18 cellular contexts compared by ENCODE assay signal in genomic region chr19:54477650-54478049, GRCh38. TPM values are rescaled to one million over a fixed set of nuclear protein-coding genes. Genes with fewer than 3 reads are reported as not detected.
A peak's percentile ranks its signal among the peaks of the same experiment; 100 is the strongest.
DNase-seq lines count a peak whose midpoint lies in the region; ATAC-seq, FAIRE-seq and TF ChIP-seq lines count a peak whose summit lies in the region.
"Had no signal": no experiment of that assay in that cellular context is flagged by ENCODE, and none has a peak within 500 bp of the region (broad histone marks: within the 10 kb centered on the region; RNA-seq: fewer than 3 reads in every experiment).

No MANE protein-coding gene starts in this region.

- no peak overlapping the region for H3K4me3 Mint-ChIP-seq in activated T-helper 1 cell treated with anti-CD3 and anti-CD28 coated beads, Interleukin-12 subunit alpha, Interleukin-12 subunit beta, Interleukin-2, Interleukin-4 antibody, amounts not matched to agents 30 ng/mL and 10 ng/mL and 1 ng/mL, durations not matched to agents 14 hours and 24 hours and 36 hours
- H3K4me3 Mint-ChIP-seq: central memory CD8-positive, alpha-beta T cell; T-helper 17 cell had no signal

- H3K27ac ChIP-seq in AG04450 (ENCODE audit: low read depth, low read length): no peak overlapping the region
- H3K27ac ChIP-seq in keratinocyte (ENCODE audit: control insufficient read depth, insufficient read depth, low read length): no peak overlapping the region
- H3K27ac ChIP-seq: lower lobe of right lung, parathyroid adenoma, RWPE1 had no signal

- dilution Hi-C loops in keratinocyte (cut with MboI; ENCODE audit: extremely low pct_ligation_motif_present, low sequenced_read_pairs): no loop called here

- no peak overlapping the region for H2AFZ ChIP-seq in keratinocyte (ENCODE audit: control insufficient read depth, low read length)
- H2AFZ ChIP-seq: parathyroid adenoma had no signal

- no peak for FAIRE-seq in keratinocyte (lab: Jason Lieb, UNC)
- FAIRE-seq: frontal cortex had no signal

- CTCF ChIA-PET in AG04450 (lab: Charles Lee): interaction anchor here (1.1 to 3.1 kb wide), 6 partner anchors 12 to 941 kb away, joined by 3 to 33 read pairs (median 4); no protein-coding TSS in a partner anchor

- no peak overlapping the region for H3K4me2 ChIP-seq in keratinocyte (ENCODE audit: control insufficient read depth, extremely low read depth, insufficient read depth, low read depth, low read length)

- DNase-seq in AG04450 (ENCODE audit: low read depth, low spot score) (no peak), HFF-Myc (ENCODE audit: extremely low read depth, low read depth) (no peak), keratinocyte (ENCODE audit: low read depth, low spot score) (no peak), HuH-7 (ENCODE audit: low spot score) (no peak), SIG-M5 treated with dmso at 0.1 percent for 504 hours (lab: John Stamatoyannopoulos, UW; ENCODE audit: unreplicated experiment) (no peak), GM10266 (ENCODE audit: extremely low spot score) (no peak)
- DNase-seq in activated T-helper 1 cell treated with anti-CD3 and anti-CD28 coated beads, Interleukin-12 subunit alpha, Interleukin-12 subunit beta, Interleukin-2, Interleukin-4 antibody, amounts not matched to agents 30 ng/mL and 10 ng/mL and 1 ng/mL, durations not matched to agents 14 hours and 24 hours and 36 hours (ENCODE audit: low spot score): no peak
- DNase-seq: amygdala; lower lobe of right lung; NCI-H2227 treated with DMSO at 0.1 percent for 48 hours; stimulated activated CD4-positive, alpha-beta T cell treated with anti-CD3 and anti-CD28 coated beads, Interleukin-2, amount 100 ng/mL, for 48 hours; T-helper 17 cell had no signal

- H3K4me1 ChIP-seq in keratinocyte (ENCODE audit: control insufficient read depth, extremely low read depth, insufficient read depth, low read length): peaks cover 8% of the 10 kb centered on the region

- H3K9me3 ChIP-seq in AG04450 (ENCODE audit: control insufficient read depth, insufficient read depth, low read length) (no peaks in the 10 kb centered on the region), keratinocyte (ENCODE audit: control insufficient read depth, low read depth, low read length) (no peaks in the 10 kb centered on the region)
- H3K9me3 ChIP-seq: lower lobe of right lung had no signal

- H3K79me2 ChIP-seq in keratinocyte (ENCODE audit: control insufficient read depth, insufficient read depth, low read length): no peaks in the 10 kb centered on the region
- H3K79me2 ChIP-seq: parathyroid adenoma had no signal

- peaks cover 16% of the 10 kb centered on the region for H3K4me1 Mint-ChIP-seq in activated T-helper 1 cell treated with anti-CD3 and anti-CD28 coated beads, Interleukin-12 subunit alpha, Interleukin-12 subunit beta, Interleukin-2, Interleukin-4 antibody, amounts not matched to agents 30 ng/mL and 10 ng/mL and 1 ng/mL, durations not matched to agents 14 hours and 24 hours and 36 hours (ENCODE audit: low read depth)

- peaks cover 19% of the 10 kb centered on the region for H3K27me3 Mint-ChIP-seq in activated T-helper 1 cell treated with anti-CD3 and anti-CD28 coated beads, Interleukin-12 subunit alpha, Interleukin-12 subunit beta, Interleukin-2, Interleukin-4 antibody, amounts not matched to agents 30 ng/mL and 10 ng/mL and 1 ng/mL, durations not matched to agents 14 hours and 24 hours and 36 hours (ENCODE audit: insufficient read depth)

- H3K36me3 ChIP-seq in keratinocyte (ENCODE audit: control insufficient read depth in 2 of 2, extremely low read depth in 1 of 2, insufficient read depth in 2 of 2, low read length in 2 of 2): no peaks in the 10 kb centered on the region
- H3K36me3 ChIP-seq: lower lobe of right lung had no signal

- no peak for ATAC-seq in HG03378 (IDR thresholded peaks at IDR 0.05; ENCODE audit: unreplicated experiment)
- ATAC-seq: activated CD4-positive, CD25-positive, alpha-beta regulatory T cell treated with anti-CD3 and anti-CD28 coated beads, Interleukin-2, amount 50 U/mL, for 24 hours; lower lobe of right lung; T-helper 17 cell had no signal

- TF ChIP-seq CTCF in AG04450 (IDR thresholded peaks at IDR 0.05; ENCODE audit: low read depth, low read length): peak; percentile 8; the same call in 1 of the 2 replicates
- TF ChIP-seq CTCF in HFF-Myc (IDR thresholded peaks at IDR 0.05; ENCODE audit: low read depth, low read length, missing control alignments): peak; percentile 11
- TF ChIP-seq CTCF in keratinocyte (optimal IDR thresholded peaks at IDR 0.05 in 1 of 3, IDR thresholded peaks at IDR 0.05 in 1 of 3, conservative IDR thresholded peaks at IDR 0.05 in 1 of 3; ENCODE audit: extremely low read depth in 1 of 3, insufficient read depth in 2 of 3, low read length in 3 of 3): peak in 2 of 3 experiments; percentile 2 to 31
- no peak for TF ChIP-seq CTCF in GM10266 (IDR thresholded peaks at IDR 0.05; ENCODE audit: control insufficient read depth, insufficient read depth, low read depth, missing control alignments)

- no peaks in the 10 kb centered on the region for H3K9me1 ChIP-seq in keratinocyte (ENCODE audit: control insufficient read depth, extremely low read depth, insufficient read depth, low read length)

- POLR2A ChIA-PET in AG04450 (lab: Yijun Ruan, JAX): no interaction called here

- H3K27ac Mint-ChIP-seq in activated T-helper 1 cell treated with anti-CD3 and anti-CD28 coated beads, Interleukin-12 subunit alpha, Interleukin-12 subunit beta, Interleukin-2, Interleukin-4 antibody, amounts not matched to agents 30 ng/mL and 10 ng/mL and 1 ng/mL, durations not matched to agents 14 hours and 24 hours and 36 hours: peak overlapping the region; percentile 44
- H3K27ac Mint-ChIP-seq: T-helper 17 cell had no signal

- H3K36me3 Mint-ChIP-seq in activated T-helper 1 cell treated with anti-CD3 and anti-CD28 coated beads, Interleukin-12 subunit alpha, Interleukin-12 subunit beta, Interleukin-2, Interleukin-4 antibody, amounts not matched to agents 30 ng/mL and 10 ng/mL and 1 ng/mL, durations not matched to agents 14 hours and 24 hours and 36 hours (ENCODE audit: low read depth): no peaks in the 10 kb centered on the region

- intact Hi-C loops in activated T-helper 1 cell treated with anti-CD3 and anti-CD28 coated beads, Interleukin-12 subunit alpha, Interleukin-12 subunit beta, Interleukin-2, Interleukin-4 antibody, amounts not matched to agents 30 ng/mL and 10 ng/mL and 1 ng/mL, durations not matched to agents 14 hours and 24 hours and 36 hours (cut with micrococcal nuclease): loop anchor here (1.0 to 2.0 kb wide), 2 partner anchors 199 to 441 kb away; no protein-coding TSS in a partner anchor

- no peak overlapping the region for H3K4me3 ChIP-seq in AG04450 (ENCODE audit: low read depth, low read length)
- H3K4me3 ChIP-seq in HFF-Myc (replicated peaks; ENCODE audit: low read depth, low read length): no peak overlapping the region
- H3K4me3 ChIP-seq in keratinocyte (ENCODE audit: control insufficient read depth in 2 of 3, extremely low read depth in 1 of 3, insufficient read depth in 2 of 3, low read depth in 1 of 3, low read length in 3 of 3): no peak overlapping the region
- H3K4me3 ChIP-seq: lower lobe of right lung had no signal

- no peaks in the 10 kb centered on the region for H3K9me3 Mint-ChIP-seq in activated T-helper 1 cell treated with anti-CD3 and anti-CD28 coated beads, Interleukin-12 subunit alpha, Interleukin-12 subunit beta, Interleukin-2, Interleukin-4 antibody, amounts not matched to agents 30 ng/mL and 10 ng/mL and 1 ng/mL, durations not matched to agents 14 hours and 24 hours and 36 hours
- H3K9me3 Mint-ChIP-seq: central memory CD8-positive, alpha-beta T cell had no signal

- no peaks in the 10 kb centered on the region for H3K27me3 ChIP-seq in AG04450 (ENCODE audit: control insufficient read depth, insufficient read depth, low read length)
- no peaks in the 10 kb centered on the region for H3K27me3 ChIP-seq in keratinocyte (ENCODE audit: control insufficient read depth, extremely low read depth, insufficient read depth, low read length)

- H3K9ac ChIP-seq in keratinocyte (ENCODE audit: control insufficient read depth, extremely low read depth, insufficient read depth, low read length): no peak overlapping the region
- H3K9ac ChIP-seq: parathyroid adenoma had no signal

- H4K20me1 ChIP-seq in keratinocyte (ENCODE audit: control insufficient read depth, extremely low read depth, insufficient read depth, low read length): no peaks in the 10 kb centered on the region

RNA-seq across cellular contexts. Expression of gene CDC42EP5, which starts 4.6 kb away (rescaled TPM):
- 12.3 and 17.7 TPM in 2 replicates for polyA plus RNA-seq in AG04450 (2011; rRNA removed)
- 2.3 and 2.4 TPM in 2 replicates for polyA minus RNA-seq in AG04450 (2011; rRNA and poly(A)+ RNA removed)
- total RNA-seq in activated T-helper 1 cell treated with anti-CD3 and anti-CD28 coated beads, Interleukin-12 subunit alpha, Interleukin-12 subunit beta, Interleukin-2, Interleukin-4 antibody, amounts not matched to agents 30 ng/mL and 10 ng/mL and 1 ng/mL, durations not matched to agents 14 hours and 24 hours and 36 hours: not detected in 2 replicates
- polyA plus RNA-seq in keratinocyte: 8.6 to 16.4 TPM (median 9.4 TPM) in 3 replicates
- 4.4 TPM for polyA plus RNA-seq in keratinocyte (2011; ENCODE audit: low read depth)
- polyA plus RNA-seq in keratinocyte (2011; cell fraction: cytosol; rRNA removed): 4.9 and 31.9 TPM in 2 replicates
- 4.2 and 13.3 TPM in 2 replicates for polyA plus RNA-seq in keratinocyte (2011; cell fraction: nucleus; rRNA removed)
- 19.2 and 29.7 TPM in 2 replicates for polyA plus RNA-seq in keratinocyte (2012; ENCODE audit: low replicate concordance)
- polyA minus RNA-seq in keratinocyte: 0.67 to 1.7 TPM (median 1.2 TPM) in 3 replicates
- 34.3 TPM for polyA minus RNA-seq in keratinocyte (2011; cell fraction: cytosol; rRNA and poly(A)+ RNA removed)
- polyA minus RNA-seq in keratinocyte (2011; cell fraction: nucleus; rRNA and poly(A)+ RNA removed): 3.3 and 3.6 TPM in 2 replicates
- total RNA-seq: T-helper 17 cell had no signal

RNA-seq across cellular contexts. Expression of gene LENG9, which starts 14.1 kb away (rescaled TPM):
- polyA plus RNA-seq in AG04450 (2011; rRNA removed): 0.63 and 1.3 TPM in 2 replicates
- 1.7 and 1.9 TPM in 2 replicates for polyA minus RNA-seq in AG04450 (2011; rRNA and poly(A)+ RNA removed)
- total RNA-seq in activated T-helper 1 cell treated with anti-CD3 and anti-CD28 coated beads, Interleukin-12 subunit alpha, Interleukin-12 subunit beta, Interleukin-2, Interleukin-4 antibody, amounts not matched to agents 30 ng/mL and 10 ng/mL and 1 ng/mL, durations not matched to agents 14 hours and 24 hours and 36 hours: 8.4 and 11.5 TPM in 2 replicates
- 1.3 to 2.2 TPM (median 2.1 TPM) in 3 replicates for polyA plus RNA-seq in keratinocyte
- 0.41 TPM for polyA plus RNA-seq in keratinocyte (2011; ENCODE audit: low read depth)
- 1.2 and 2.8 TPM in 2 replicates for polyA plus RNA-seq in keratinocyte (2011; cell fraction: cytosol; rRNA removed)
- 1.9 and 3.5 TPM in 2 replicates for polyA plus RNA-seq in keratinocyte (2011; cell fraction: nucleus; rRNA removed)
- 2.4 and 5.8 TPM in 2 replicates for polyA plus RNA-seq in keratinocyte (2012; ENCODE audit: low replicate concordance)
- 1.2 to 3.3 TPM (median 2.0 TPM) in 3 replicates for polyA minus RNA-seq in keratinocyte
- 8.1 TPM for polyA minus RNA-seq in keratinocyte (2011; cell fraction: cytosol; rRNA and poly(A)+ RNA removed)
- polyA minus RNA-seq in keratinocyte (2011; cell fraction: nucleus; rRNA and poly(A)+ RNA removed): 3.3 and 4.0 TPM in 2 replicates

RNA-seq across cellular contexts. Expression of gene LAIR2, which starts 25.0 kb away (rescaled TPM):
- polyA plus RNA-seq in AG04450 (2011; rRNA removed): not detected in 2 replicates
- not detected in 2 replicates for polyA minus RNA-seq in AG04450 (2011; rRNA and poly(A)+ RNA removed)
- 45.7 and 49.1 TPM in 2 replicates for total RNA-seq in activated T-helper 1 cell treated with anti-CD3 and anti-CD28 coated beads, Interleukin-12 subunit alpha, Interleukin-12 subunit beta, Interleukin-2, Interleukin-4 antibody, amounts not matched to agents 30 ng/mL and 10 ng/mL and 1 ng/mL, durations not matched to agents 14 hours and 24 hours and 36 hours
- polyA plus RNA-seq in keratinocyte: not detected in 3 replicates
- not detected for polyA plus RNA-seq in keratinocyte (2011; ENCODE audit: low read depth)
- polyA plus RNA-seq in keratinocyte (2011; cell fraction: cytosol; rRNA removed): not detected in 2 replicates
- polyA plus RNA-seq in keratinocyte (2011; cell fraction: nucleus; rRNA removed): not detected in 2 replicates
- not detected in 2 replicates for polyA plus RNA-seq in keratinocyte (2012; ENCODE audit: low replicate concordance)
- polyA minus RNA-seq in keratinocyte: not detected in 3 replicates
- not detected for polyA minus RNA-seq in keratinocyte (2011; cell fraction: cytosol; rRNA and poly(A)+ RNA removed)
- not detected in 2 replicates for polyA minus RNA-seq in keratinocyte (2011; cell fraction: nucleus; rRNA and poly(A)+ RNA removed)

RNA-seq across cellular contexts. Expression of gene LENG8, which starts 28.7 kb away (rescaled TPM):
- 16.1 and 25.2 TPM in 2 replicates for polyA plus RNA-seq in AG04450 (2011; rRNA removed)
- polyA minus RNA-seq in AG04450 (2011; rRNA and poly(A)+ RNA removed): 29.0 and 38.6 TPM in 2 replicates
- total RNA-seq in activated T-helper 1 cell treated with anti-CD3 and anti-CD28 coated beads, Interleukin-12 subunit alpha, Interleukin-12 subunit beta, Interleukin-2, Interleukin-4 antibody, amounts not matched to agents 30 ng/mL and 10 ng/mL and 1 ng/mL, durations not matched to agents 14 hours and 24 hours and 36 hours: 192 and 193 TPM in 2 replicates
- polyA plus RNA-seq in keratinocyte: 29.4 to 75.6 TPM (median 33.4 TPM) in 3 replicates
- polyA plus RNA-seq in keratinocyte (2011; ENCODE audit: low read depth): 32.7 TPM
- 4.1 and 6.2 TPM in 2 replicates for polyA plus RNA-seq in keratinocyte (2011; cell fraction: cytosol; rRNA removed)
- polyA plus RNA-seq in keratinocyte (2011; cell fraction: nucleus; rRNA removed): 793 and 1,107 TPM in 2 replicates
- polyA plus RNA-seq in keratinocyte (2012; ENCODE audit: low replicate concordance): 45.7 and 76.8 TPM in 2 replicates
- polyA minus RNA-seq in keratinocyte: 61.8 to 117 TPM (median 66.2 TPM) in 3 replicates
- 29.4 TPM for polyA minus RNA-seq in keratinocyte (2011; cell fraction: cytosol; rRNA and poly(A)+ RNA removed)
- polyA minus RNA-seq in keratinocyte (2011; cell fraction: nucleus; rRNA and poly(A)+ RNA removed): 115 and 133 TPM in 2 replicates
